In the genomic region with DNA sequence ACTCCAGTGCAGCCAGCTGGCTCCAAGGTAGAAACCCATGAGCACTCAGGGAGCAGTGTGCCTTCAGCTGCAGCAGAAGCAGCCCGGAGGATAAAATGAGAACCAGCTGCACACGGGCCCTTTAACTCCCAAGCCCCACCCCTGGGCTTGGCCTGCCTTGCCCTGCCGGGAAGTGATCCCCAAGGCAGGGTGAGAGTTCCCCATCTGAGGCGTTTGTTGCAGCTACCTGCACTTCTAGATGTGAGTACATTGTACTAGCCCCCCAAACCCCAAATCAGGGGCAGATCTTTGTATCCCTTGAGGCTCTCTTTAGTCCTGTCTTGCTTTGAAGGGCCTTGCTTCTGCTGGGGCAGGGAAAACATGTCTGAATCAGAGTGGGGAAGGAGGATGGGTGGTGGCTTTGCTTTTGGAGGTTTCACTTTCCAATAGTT, we compare ENCODE assay signal across 2 cellular contexts.
A peak's percentile ranks its signal among the peaks of the same experiment; 100 is the strongest.
TF ChIP-seq lines count a peak whose summit lies in the region.

A gene (plus strand): TSS at position 192 of the 431 bp plus-strand sequence. CDS start 10,088 bp downstream, outside the sequence.

TF ChIP-seq in SK-N-SH, 30 proteins besides CTCF, POLR2A, EP300 and RAD21:
- TF ChIP-seq, protein P1, sequence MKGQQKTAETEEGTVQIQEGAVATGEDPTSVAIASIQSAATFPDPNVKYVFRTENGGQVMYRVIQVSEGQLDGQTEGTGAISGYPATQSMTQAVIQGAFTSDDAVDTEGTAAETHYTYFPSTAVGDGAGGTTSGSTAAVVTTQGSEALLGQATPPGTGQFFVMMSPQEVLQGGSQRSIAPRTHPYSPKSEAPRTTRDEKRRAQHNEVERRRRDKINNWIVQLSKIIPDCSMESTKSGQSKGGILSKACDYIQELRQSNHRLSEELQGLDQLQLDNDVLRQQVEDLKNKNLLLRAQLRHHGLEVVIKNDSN (IDR thresholded peaks at IDR 0.05; ENCODE audit: borderline replicate concordance, low read depth), result no peak
- TF ChIP-seq MXI1 (IDR thresholded peaks at IDR 0.05; ENCODE audit: low read depth, low read length), result 0 out of 2 replicates have a peak, but pooled peaks have one; percentile 31
- peak; percentile 49 for TF ChIP-seq CHD2 (IDR thresholded peaks at IDR 0.05; ENCODE audit: low read length, partially characterized antibody)
- TF ChIP-seq ELF1 (IDR thresholded peaks at IDR 0.05), result no peak
- peak; percentile 71 for TF ChIP-seq TCF12 (IDR thresholded peaks at IDR 0.05)
- no peak; the same call in 1 of the 2 replicates for TF ChIP-seq JUND (IDR thresholded peaks at IDR 0.05)
- TF ChIP-seq, protein P2, sequence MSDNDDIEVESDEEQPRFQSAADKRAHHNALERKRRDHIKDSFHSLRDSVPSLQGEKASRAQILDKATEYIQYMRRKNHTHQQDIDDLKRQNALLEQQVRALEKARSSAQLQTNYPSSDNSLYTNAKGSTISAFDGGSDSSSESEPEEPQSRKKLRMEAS (IDR thresholded peaks at IDR 0.05; ENCODE audit: low read depth), result peak; percentile 68; the same call in 1 of the 2 replicates
- 0 out of 2 replicates have a peak, but pooled peaks have one; percentile 38 for TF ChIP-seq TAF1 (IDR thresholded peaks at IDR 0.05; ENCODE audit: borderline replicate concordance, low read depth, low read length)
- TF ChIP-seq NFIC (IDR thresholded peaks at IDR 0.05; ENCODE audit: borderline replicate concordance), result no peak
- TF ChIP-seq, protein P3, sequence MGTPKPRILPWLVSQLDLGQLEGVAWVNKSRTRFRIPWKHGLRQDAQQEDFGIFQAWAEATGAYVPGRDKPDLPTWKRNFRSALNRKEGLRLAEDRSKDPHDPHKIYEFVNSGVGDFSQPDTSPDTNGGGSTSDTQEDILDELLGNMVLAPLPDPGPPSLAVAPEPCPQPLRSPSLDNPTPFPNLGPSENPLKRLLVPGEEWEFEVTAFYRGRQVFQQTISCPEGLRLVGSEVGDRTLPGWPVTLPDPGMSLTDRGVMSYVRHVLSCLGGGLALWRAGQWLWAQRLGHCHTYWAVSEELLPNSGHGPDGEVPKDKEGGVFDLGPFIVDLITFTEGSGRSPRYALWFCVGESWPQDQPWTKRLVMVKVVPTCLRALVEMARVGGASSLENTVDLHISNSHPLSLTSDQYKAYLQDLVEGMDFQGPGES (IDR thresholded peaks at IDR 0.05; ENCODE audit: low read depth, low read length), result no peak
- no peak for TF ChIP-seq TEAD4 (IDR thresholded peaks at IDR 0.05; ENCODE audit: borderline replicate concordance, insufficient read depth)
- TF ChIP-seq FOSL2 (IDR thresholded peaks at IDR 0.05; ENCODE audit: borderline replicate concordance, low read depth), result no peak
- no peak for TF ChIP-seq RXRA (IDR thresholded peaks at IDR 0.05; ENCODE audit: borderline replicate concordance, low read depth)
- TF ChIP-seq SIN3A (IDR thresholded peaks at IDR 0.05; ENCODE audit: borderline replicate concordance, low read depth, low read length), result peak; percentile 92; the same call in 1 of the 2 replicates
- TF ChIP-seq GABPA (IDR thresholded peaks at IDR 0.05; ENCODE audit: low read depth), result no peak
- no peak for TF ChIP-seq GATA2 (CRISPR knock-in tag; IDR thresholded peaks at IDR 0.05)
- TF ChIP-seq FOXM1 (IDR thresholded peaks at IDR 0.05; ENCODE audit: low read depth), result no peak
- TF ChIP-seq POLR2AphosphoS5 (IDR thresholded peaks at IDR 0.05; ENCODE audit: low read depth, low read length), result peak; percentile 92
- TF ChIP-seq FOXJ3 (CRISPR knock-in tag; IDR thresholded peaks at IDR 0.05), result no peak
TF ChIP-seq in SK-N-SH: peak in this region for 7.

TF ChIP-seq in GM12878, 131 proteins besides CTCF, POLR2A, EP300 and RAD21:
- TF ChIP-seq SMAD5 (IDR thresholded peaks at IDR 0.05; ENCODE audit: low read depth) (peak; percentile 39; the same call in 1 of the 2 replicates), SPI1 (IDR thresholded peaks at IDR 0.05; ENCODE audit: borderline replicate concordance, insufficient read depth, low read depth, low read length) (peak; percentile 65; the same call in 1 of the 2 replicates), SP1 (IDR thresholded peaks at IDR 0.05; ENCODE audit: low read depth, low read length) (no peak), SIN3A (IDR thresholded peaks at IDR 0.05; ENCODE audit: low read depth, low read length) (peak; percentile 79), EED (IDR thresholded peaks at IDR 0.05; ENCODE audit: low read depth) (peak; percentile 25; the same call in 1 of the 2 replicates), HDGF (IDR thresholded peaks at IDR 0.05) (0 out of 2 replicates have a peak, but pooled peaks have one; percentile 26), MXI1 (IDR thresholded peaks at IDR 0.05; ENCODE audit: low read depth, low read length) (peak; percentile 87), STAT3 (IDR thresholded peaks at IDR 0.05; ENCODE audit: low read depth, low read length) (peak; percentile 74; the same call in 1 of the 2 replicates), ZZZ3 (IDR thresholded peaks at IDR 0.05; ENCODE audit: control insufficient read depth, insufficient read length, low read depth) (no peak), TCF12 (IDR thresholded peaks at IDR 0.05; ENCODE audit: low read depth, low read length) (peak; percentile 40; the same call in 1 of the 2 replicates), POLR2AphosphoS5 (IDR thresholded peaks at IDR 0.05; ENCODE audit: low read length) (peak; percentile 48; the same call in 1 of the 2 replicates), RB1 (IDR thresholded peaks at IDR 0.05; ENCODE audit: borderline replicate concordance) (no peak), YY1 (IDR thresholded peaks at IDR 0.05; ENCODE audit: low read depth, low read length) (0 out of 2 replicates have a peak, but pooled peaks have one; percentile 24)
- TF ChIP-seq, protein P4, sequence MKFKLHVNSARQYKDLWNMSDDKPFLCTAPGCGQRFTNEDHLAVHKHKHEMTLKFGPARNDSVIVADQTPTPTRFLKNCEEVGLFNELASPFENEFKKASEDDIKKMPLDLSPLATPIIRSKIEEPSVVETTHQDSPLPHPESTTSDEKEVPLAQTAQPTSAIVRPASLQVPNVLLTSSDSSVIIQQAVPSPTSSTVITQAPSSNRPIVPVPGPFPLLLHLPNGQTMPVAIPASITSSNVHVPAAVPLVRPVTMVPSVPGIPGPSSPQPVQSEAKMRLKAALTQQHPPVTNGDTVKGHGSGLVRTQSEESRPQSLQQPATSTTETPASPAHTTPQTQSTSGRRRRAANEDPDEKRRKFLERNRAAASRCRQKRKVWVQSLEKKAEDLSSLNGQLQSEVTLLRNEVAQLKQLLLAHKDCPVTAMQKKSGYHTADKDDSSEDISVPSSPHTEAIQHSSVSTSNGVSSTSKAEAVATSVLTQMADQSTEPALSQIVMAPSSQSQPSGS (IDR thresholded peaks at IDR 0.05; ENCODE audit: low read length), result no peak
- TF ChIP-seq, protein P5, sequence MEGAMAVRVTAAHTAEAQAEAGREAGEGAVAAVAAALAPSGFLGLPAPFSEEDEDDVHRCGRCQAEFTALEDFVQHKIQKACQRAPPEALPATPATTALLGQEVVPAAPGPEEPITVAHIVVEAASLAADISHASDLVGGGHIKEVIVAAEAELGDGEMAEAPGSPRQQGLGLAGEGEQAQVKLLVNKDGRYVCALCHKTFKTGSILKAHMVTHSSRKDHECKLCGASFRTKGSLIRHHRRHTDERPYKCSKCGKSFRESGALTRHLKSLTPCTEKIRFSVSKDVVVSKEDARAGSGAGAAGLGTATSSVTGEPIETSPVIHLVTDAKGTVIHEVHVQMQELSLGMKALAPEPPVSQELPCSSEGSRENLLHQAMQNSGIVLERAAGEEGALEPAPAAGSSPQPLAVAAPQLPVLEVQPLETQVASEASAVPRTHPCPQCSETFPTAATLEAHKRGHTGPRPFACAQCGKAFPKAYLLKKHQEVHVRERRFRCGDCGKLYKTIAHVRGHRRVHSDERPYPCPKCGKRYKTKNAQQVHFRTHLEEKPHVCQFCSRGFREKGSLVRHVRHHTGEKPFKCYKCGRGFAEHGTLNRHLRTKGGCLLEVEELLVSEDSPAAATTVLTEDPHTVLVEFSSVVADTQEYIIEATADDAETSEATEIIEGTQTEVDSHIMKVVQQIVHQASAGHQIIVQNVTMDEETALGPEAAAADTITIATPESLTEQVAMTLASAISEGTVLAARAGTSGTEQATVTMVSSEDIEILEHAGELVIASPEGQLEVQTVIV (IDR thresholded peaks at IDR 0.05; ENCODE audit: borderline replicate concordance, partially characterized antibody), result peak; percentile 13
- TF ChIP-seq, protein P6, sequence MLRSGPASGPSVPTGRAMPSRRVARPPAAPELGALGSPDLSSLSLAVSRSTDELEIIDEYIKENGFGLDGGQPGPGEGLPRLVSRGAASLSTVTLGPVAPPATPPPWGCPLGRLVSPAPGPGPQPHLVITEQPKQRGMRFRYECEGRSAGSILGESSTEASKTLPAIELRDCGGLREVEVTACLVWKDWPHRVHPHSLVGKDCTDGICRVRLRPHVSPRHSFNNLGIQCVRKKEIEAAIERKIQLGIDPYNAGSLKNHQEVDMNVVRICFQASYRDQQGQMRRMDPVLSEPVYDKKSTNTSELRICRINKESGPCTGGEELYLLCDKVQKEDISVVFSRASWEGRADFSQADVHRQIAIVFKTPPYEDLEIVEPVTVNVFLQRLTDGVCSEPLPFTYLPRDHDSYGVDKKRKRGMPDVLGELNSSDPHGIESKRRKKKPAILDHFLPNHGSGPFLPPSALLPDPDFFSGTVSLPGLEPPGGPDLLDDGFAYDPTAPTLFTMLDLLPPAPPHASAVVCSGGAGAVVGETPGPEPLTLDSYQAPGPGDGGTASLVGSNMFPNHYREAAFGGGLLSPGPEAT (IDR thresholded peaks at IDR 0.05; ENCODE audit: low read depth), result peak; percentile 64
- TF ChIP-seq, protein P7, sequence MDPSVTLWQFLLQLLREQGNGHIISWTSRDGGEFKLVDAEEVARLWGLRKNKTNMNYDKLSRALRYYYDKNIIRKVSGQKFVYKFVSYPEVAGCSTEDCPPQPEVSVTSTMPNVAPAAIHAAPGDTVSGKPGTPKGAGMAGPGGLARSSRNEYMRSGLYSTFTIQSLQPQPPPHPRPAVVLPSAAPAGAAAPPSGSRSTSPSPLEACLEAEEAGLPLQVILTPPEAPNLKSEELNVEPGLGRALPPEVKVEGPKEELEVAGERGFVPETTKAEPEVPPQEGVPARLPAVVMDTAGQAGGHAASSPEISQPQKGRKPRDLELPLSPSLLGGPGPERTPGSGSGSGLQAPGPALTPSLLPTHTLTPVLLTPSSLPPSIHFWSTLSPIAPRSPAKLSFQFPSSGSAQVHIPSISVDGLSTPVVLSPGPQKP (IDR thresholded peaks at IDR 0.05; ENCODE audit: low read depth, low read length), result no peak
- TF ChIP-seq, protein P8, sequence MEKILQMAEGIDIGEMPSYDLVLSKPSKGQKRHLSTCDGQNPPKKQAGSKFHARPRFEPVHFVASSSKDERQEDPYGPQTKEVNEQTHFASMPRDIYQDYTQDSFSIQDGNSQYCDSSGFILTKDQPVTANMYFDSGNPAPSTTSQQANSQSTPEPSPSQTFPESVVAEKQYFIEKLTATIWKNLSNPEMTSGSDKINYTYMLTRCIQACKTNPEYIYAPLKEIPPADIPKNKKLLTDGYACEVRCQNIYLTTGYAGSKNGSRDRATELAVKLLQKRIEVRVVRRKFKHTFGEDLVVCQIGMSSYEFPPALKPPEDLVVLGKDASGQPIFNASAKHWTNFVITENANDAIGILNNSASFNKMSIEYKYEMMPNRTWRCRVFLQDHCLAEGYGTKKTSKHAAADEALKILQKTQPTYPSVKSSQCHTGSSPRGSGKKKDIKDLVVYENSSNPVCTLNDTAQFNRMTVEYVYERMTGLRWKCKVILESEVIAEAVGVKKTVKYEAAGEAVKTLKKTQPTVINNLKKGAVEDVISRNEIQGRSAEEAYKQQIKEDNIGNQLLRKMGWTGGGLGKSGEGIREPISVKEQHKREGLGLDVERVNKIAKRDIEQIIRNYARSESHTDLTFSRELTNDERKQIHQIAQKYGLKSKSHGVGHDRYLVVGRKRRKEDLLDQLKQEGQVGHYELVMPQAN (conservative IDR thresholded peaks at IDR 0.05), result peak; percentile 53; the same call in 1 of the 2 replicates
